1 cellular context compared by ENCODE assay signal in the genomic region with DNA sequence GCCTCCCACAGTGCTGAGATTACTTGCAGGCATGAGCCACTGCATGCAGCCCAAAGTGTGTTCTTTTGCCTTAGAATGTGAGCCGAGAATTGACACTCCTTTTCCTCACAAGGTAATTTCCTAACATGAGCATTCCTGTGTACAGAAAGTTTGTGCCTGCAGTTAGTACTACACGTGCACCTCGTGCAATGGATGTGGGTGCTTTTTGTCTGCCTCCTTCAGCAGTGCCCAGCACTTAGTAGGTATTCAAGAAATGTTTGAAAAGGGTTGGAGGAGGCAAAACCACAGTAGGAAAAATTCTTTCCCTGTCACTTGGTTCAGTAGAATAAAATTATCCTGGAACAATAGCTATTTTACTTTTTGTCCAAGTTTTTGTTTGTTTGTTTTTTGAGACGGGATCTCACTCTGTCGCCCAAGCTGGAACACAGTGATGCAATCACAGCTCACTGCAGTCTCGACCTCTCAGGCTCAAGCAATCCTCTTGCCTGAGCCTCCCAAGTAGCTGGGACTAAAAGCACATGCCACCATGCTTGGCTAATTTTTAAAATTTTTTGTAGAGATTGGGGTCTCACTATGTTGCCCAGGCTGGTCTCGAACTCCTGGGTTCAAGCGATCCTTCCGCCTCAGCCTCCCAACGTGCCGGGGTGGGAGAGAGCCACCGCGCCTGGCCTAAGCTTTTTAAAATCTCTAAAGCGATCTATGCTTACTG.
TF ChIP-seq lines count a peak whose summit lies in the region.

No MANE protein-coding gene starts in this region.

TF ChIP-seq in H1, 55 proteins besides CTCF, POLR2A, EP300 and RAD21:
- TF ChIP-seq, protein P1, sequence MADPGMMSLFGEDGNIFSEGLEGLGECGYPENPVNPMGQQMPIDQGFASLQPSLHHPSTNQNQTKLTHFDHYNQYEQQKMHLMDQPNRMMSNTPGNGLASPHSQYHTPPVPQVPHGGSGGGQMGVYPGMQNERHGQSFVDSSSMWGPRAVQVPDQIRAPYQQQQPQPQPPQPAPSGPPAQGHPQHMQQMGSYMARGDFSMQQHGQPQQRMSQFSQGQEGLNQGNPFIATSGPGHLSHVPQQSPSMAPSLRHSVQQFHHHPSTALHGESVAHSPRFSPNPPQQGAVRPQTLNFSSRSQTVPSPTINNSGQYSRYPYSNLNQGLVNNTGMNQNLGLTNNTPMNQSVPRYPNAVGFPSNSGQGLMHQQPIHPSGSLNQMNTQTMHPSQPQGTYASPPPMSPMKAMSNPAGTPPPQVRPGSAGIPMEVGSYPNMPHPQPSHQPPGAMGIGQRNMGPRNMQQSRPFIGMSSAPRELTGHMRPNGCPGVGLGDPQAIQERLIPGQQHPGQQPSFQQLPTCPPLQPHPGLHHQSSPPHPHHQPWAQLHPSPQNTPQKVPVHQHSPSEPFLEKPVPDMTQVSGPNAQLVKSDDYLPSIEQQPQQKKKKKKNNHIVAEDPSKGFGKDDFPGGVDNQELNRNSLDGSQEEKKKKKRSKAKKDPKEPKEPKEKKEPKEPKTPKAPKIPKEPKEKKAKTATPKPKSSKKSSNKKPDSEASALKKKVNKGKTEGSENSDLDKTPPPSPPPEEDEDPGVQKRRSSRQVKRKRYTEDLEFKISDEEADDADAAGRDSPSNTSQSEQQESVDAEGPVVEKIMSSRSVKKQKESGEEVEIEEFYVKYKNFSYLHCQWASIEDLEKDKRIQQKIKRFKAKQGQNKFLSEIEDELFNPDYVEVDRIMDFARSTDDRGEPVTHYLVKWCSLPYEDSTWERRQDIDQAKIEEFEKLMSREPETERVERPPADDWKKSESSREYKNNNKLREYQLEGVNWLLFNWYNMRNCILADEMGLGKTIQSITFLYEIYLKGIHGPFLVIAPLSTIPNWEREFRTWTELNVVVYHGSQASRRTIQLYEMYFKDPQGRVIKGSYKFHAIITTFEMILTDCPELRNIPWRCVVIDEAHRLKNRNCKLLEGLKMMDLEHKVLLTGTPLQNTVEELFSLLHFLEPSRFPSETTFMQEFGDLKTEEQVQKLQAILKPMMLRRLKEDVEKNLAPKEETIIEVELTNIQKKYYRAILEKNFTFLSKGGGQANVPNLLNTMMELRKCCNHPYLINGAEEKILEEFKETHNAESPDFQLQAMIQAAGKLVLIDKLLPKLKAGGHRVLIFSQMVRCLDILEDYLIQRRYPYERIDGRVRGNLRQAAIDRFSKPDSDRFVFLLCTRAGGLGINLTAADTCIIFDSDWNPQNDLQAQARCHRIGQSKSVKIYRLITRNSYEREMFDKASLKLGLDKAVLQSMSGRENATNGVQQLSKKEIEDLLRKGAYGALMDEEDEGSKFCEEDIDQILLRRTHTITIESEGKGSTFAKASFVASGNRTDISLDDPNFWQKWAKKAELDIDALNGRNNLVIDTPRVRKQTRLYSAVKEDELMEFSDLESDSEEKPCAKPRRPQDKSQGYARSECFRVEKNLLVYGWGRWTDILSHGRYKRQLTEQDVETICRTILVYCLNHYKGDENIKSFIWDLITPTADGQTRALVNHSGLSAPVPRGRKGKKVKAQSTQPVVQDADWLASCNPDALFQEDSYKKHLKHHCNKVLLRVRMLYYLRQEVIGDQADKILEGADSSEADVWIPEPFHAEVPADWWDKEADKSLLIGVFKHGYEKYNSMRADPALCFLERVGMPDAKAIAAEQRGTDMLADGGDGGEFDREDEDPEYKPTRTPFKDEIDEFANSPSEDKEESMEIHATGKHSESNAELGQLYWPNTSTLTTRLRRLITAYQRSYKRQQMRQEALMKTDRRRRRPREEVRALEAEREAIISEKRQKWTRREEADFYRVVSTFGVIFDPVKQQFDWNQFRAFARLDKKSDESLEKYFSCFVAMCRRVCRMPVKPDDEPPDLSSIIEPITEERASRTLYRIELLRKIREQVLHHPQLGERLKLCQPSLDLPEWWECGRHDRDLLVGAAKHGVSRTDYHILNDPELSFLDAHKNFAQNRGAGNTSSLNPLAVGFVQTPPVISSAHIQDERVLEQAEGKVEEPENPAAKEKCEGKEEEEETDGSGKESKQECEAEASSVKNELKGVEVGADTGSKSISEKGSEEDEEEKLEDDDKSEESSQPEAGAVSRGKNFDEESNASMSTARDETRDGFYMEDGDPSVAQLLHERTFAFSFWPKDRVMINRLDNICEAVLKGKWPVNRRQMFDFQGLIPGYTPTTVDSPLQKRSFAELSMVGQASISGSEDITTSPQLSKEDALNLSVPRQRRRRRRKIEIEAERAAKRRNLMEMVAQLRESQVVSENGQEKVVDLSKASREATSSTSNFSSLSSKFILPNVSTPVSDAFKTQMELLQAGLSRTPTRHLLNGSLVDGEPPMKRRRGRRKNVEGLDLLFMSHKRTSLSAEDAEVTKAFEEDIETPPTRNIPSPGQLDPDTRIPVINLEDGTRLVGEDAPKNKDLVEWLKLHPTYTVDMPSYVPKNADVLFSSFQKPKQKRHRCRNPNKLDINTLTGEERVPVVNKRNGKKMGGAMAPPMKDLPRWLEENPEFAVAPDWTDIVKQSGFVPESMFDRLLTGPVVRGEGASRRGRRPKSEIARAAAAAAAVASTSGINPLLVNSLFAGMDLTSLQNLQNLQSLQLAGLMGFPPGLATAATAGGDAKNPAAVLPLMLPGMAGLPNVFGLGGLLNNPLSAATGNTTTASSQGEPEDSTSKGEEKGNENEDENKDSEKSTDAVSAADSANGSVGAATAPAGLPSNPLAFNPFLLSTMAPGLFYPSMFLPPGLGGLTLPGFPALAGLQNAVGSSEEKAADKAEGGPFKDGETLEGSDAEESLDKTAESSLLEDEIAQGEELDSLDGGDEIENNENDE (IDR thresholded peaks at IDR 0.05; ENCODE audit: insufficient replicate concordance, low read length) = no peak
- TF ChIP-seq GABPA (IDR thresholded peaks at IDR 0.05; ENCODE audit: borderline replicate concordance, insufficient read depth, low read length) = no peak
- TF ChIP-seq CBX8 (IDR thresholded peaks at IDR 0.05; ENCODE audit: borderline replicate concordance, low read depth, low read length) = no peak
- no peak for TF ChIP-seq NANOG (IDR thresholded peaks at IDR 0.05; ENCODE audit: insufficient read depth, low read depth, low read length, poor library complexity, severe bottlenecking)
- TF ChIP-seq SP1 (IDR thresholded peaks at IDR 0.05; ENCODE audit: low read depth, low read length) = no peak
- TF ChIP-seq SIN3A (conservative IDR thresholded peaks at IDR 0.05 in 1 of 2, IDR thresholded peaks at IDR 0.05 in 1 of 2; ENCODE audit: low read depth in 1 of 2, low read length in 2 of 2) = no peak
- TF ChIP-seq JUN (IDR thresholded peaks at IDR 0.05; ENCODE audit: low read depth, low read length) = no peak
- no peak for TF ChIP-seq RXRA (IDR thresholded peaks at IDR 0.05; ENCODE audit: insufficient read depth, low read depth, low read length)
- no peak for TF ChIP-seq ZNF274 (IDR thresholded peaks at IDR 0.05; ENCODE audit: borderline replicate concordance, extremely low read depth, low read length)
- no peak for TF ChIP-seq EGR1 (IDR thresholded peaks at IDR 0.05; ENCODE audit: borderline replicate concordance, low read depth, low read length)
- no peak for TF ChIP-seq SUZ12 (IDR thresholded peaks at IDR 0.05; ENCODE audit: low read length)
- TF ChIP-seq TAF7 (optimal IDR thresholded peaks at IDR 0.05; ENCODE audit: borderline replicate concordance, low read depth, low read length) = no peak
- TF ChIP-seq TAF1 (IDR thresholded peaks at IDR 0.05; ENCODE audit: low read depth, low read length) = no peak
- TF ChIP-seq, protein P2, sequence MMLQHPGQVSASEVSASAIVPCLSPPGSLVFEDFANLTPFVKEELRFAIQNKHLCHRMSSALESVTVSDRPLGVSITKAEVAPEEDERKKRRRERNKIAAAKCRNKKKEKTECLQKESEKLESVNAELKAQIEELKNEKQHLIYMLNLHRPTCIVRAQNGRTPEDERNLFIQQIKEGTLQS (IDR thresholded peaks at IDR 0.05; ENCODE audit: insufficient read depth, low read depth, low read length) = no peak
- TF ChIP-seq NRF1 (IDR thresholded peaks at IDR 0.05; ENCODE audit: low read depth, low read length) = no peak
- no peak for TF ChIP-seq SAP30 (IDR thresholded peaks at IDR 0.05; ENCODE audit: insufficient read depth, insufficient replicate concordance, low read length)
- TF ChIP-seq SRF (IDR thresholded peaks at IDR 0.05; ENCODE audit: low read depth, low read length) = no peak
